In genomic region chr15:77033417-77033728, GRCh38 we compare ENCODE assay signal across 1 cellular context.
TF ChIP-seq lines count a peak whose summit lies in the region.

No MANE protein-coding gene starts in this region.

TF ChIP-seq in HepG2, 621 proteins besides CTCF, POLR2A, EP300 and RAD21:
- TF ChIP-seq ZNF263 (CRISPR knock-in tag; IDR thresholded peaks at IDR 0.05) (0 out of 2 replicates have a peak, but pooled peaks have one; percentile 17), KDM5B (CRISPR knock-in tag; IDR thresholded peaks at IDR 0.05; ENCODE audit: borderline replicate concordance) (0 out of 2 replicates have a peak, but pooled peaks have one; percentile 13), PAX8 (CRISPR knock-in tag; IDR thresholded peaks at IDR 0.05; ENCODE audit: borderline replicate concordance) (no peak)
